ENCODE assay signal across 11 cellular contexts in the genomic region with DNA sequence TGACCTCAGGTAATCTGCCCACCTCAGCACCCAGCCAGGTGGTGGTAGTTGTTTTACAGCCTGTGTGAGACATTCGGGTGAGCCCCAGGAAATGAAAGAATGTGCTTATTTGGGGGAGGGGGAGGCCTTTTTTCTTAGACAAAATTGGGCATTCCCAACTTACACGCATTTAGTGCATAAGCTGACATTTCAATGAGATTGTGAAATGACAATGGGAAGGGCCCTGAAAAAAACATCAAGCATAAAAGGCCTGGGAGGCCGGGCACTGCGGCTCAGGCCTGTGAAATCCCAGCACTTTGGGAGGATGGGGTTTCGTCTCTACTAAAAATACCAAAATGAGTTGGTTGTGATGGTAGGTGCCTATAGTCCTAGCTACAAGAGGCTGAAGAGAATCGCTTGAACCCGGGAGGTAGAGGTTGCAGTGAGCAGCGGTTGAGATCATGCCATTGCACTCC. TPM values are rescaled to one million over a fixed set of nuclear protein-coding genes. Genes with fewer than 3 reads are reported as not detected.
DNase-seq lines count a peak whose midpoint lies in the region; ATAC-seq lines count a peak whose summit lies in the region.
"Had no signal": no experiment of that assay in that cellular context is flagged by ENCODE, and none has a peak within 500 bp of the region (broad histone marks: within the 10 kb centered on the region; RNA-seq: fewer than 3 reads in every experiment).

No MANE protein-coding gene starts in this region.

- no peaks in the 10 kb centered on the region for H3K9me3 Mint-ChIP-seq in activated naive CD4-positive, alpha-beta T cell treated with anti-CD3 and anti-CD28 coated beads for 36 hours
- H3K9me3 Mint-ChIP-seq in stimulated activated effector memory CD8-positive, alpha-beta T cell treated with anti-CD3 and anti-CD28 coated beads, Interleukin-12 subunit alpha, Interleukin-12 subunit beta, amount 100 ng/mL, for 72 hours, result no peaks in the 10 kb centered on the region

- H3K27ac Mint-ChIP-seq in activated naive CD4-positive, alpha-beta T cell treated with anti-CD3 and anti-CD28 coated beads for 36 hours, result peak overlapping the region; percentile 98
- H3K27ac Mint-ChIP-seq in stimulated activated effector memory CD8-positive, alpha-beta T cell treated with anti-CD3 and anti-CD28 coated beads, Interleukin-12 subunit alpha, Interleukin-12 subunit beta, amount 100 ng/mL, for 72 hours, result peak overlapping the region; percentile 99

- no peak for ATAC-seq in stimulated activated effector memory CD8-positive, alpha-beta T cell treated with anti-CD3 and anti-CD28 coated beads, Interleukin-12 subunit alpha, Interleukin-12 subunit beta, amount 100 ng/mL, for 72 hours
- ATAC-seq in GM21576 (IDR thresholded peaks at IDR 0.05; ENCODE audit: unreplicated experiment), result no peak
- ATAC-seq: left cardiac atrium had no signal

- no peak for DNase-seq in activated naive CD4-positive, alpha-beta T cell treated with anti-CD3 and anti-CD28 coated beads for 36 hours
- DNase-seq in activated naive CD4-positive, alpha-beta T cell treated with Interleukin-2 at 50 U/mL for 16 hours, result no peak
- DNase-seq in UCSD-AML1 (lab: John Stamatoyannopoulos, UW; ENCODE audit: unreplicated experiment) (peak; percentile 27), Ammon's horn (ENCODE audit: low spot score) (no peak)
- DNase-seq in stimulated activated effector memory CD8-positive, alpha-beta T cell treated with anti-CD3 and anti-CD28 coated beads, Interleukin-12 subunit alpha, Interleukin-12 subunit beta, amount 100 ng/mL, for 72 hours (ENCODE audit: low spot score in 2 of 2), result no peak
- DNase-seq: dorsolateral prefrontal cortex, left cardiac atrium, WERI-Rb-1 had no signal

- no peak overlapping the region for H3K4me3 Mint-ChIP-seq in activated naive CD4-positive, alpha-beta T cell treated with anti-CD3 and anti-CD28 coated beads for 36 hours
- no peak overlapping the region for H3K4me3 Mint-ChIP-seq in stimulated activated effector memory CD8-positive, alpha-beta T cell treated with anti-CD3 and anti-CD28 coated beads, Interleukin-12 subunit alpha, Interleukin-12 subunit beta, amount 100 ng/mL, for 72 hours

- intact Hi-C loops in activated naive CD4-positive, alpha-beta T cell treated with anti-CD3 and anti-CD28 coated beads for 36 hours (cut with micrococcal nuclease), result no loop called here

- no peaks in the 10 kb centered on the region for H3K27me3 Mint-ChIP-seq in activated naive CD4-positive, alpha-beta T cell treated with anti-CD3 and anti-CD28 coated beads for 36 hours (ENCODE audit: low read depth)

- H3K36me3 Mint-ChIP-seq in activated naive CD4-positive, alpha-beta T cell treated with anti-CD3 and anti-CD28 coated beads for 36 hours (ENCODE audit: low read depth), result peaks cover 51% of the 10 kb centered on the region
- peaks cover 100% of the 10 kb centered on the region for H3K36me3 Mint-ChIP-seq in stimulated activated effector memory CD8-positive, alpha-beta T cell treated with anti-CD3 and anti-CD28 coated beads, Interleukin-12 subunit alpha, Interleukin-12 subunit beta, amount 100 ng/mL, for 72 hours

- CTCF ChIA-PET in activated naive CD4-positive, alpha-beta T cell treated with anti-CD3 and anti-CD28 coated beads for 36 hours (lab: Charles Lee), result no interaction called here

- H3K4me1 Mint-ChIP-seq in activated naive CD4-positive, alpha-beta T cell treated with anti-CD3 and anti-CD28 coated beads for 36 hours (ENCODE audit: low read depth), result peaks cover 22% of the 10 kb centered on the region
- H3K4me1 Mint-ChIP-seq in stimulated activated effector memory CD8-positive, alpha-beta T cell treated with anti-CD3 and anti-CD28 coated beads, Interleukin-12 subunit alpha, Interleukin-12 subunit beta, amount 100 ng/mL, for 72 hours, result peaks cover 50% of the 10 kb centered on the region

RNA-seq across cellular contexts. Expression of gene GAS5, which starts 5.0 kb away (rescaled TPM):
- total RNA-seq in activated naive CD4-positive, alpha-beta T cell treated with anti-CD3 and anti-CD28 coated beads for 36 hours, result 1,000 to 10,000 TPM; 1,367 to 1,374 TPM

RNA-seq across cellular contexts. Expression of gene ZBTB37, which starts 5.4 kb away (rescaled TPM):
- total RNA-seq in activated naive CD4-positive, alpha-beta T cell treated with anti-CD3 and anti-CD28 coated beads for 36 hours, result 1 to 10 TPM; 8.1 to 9.0 TPM

RNA-seq across cellular contexts. Expression of gene CENPL, which starts 38.1 kb away (rescaled TPM):
- 10 to 100 TPM; 31.1 to 31.9 TPM for total RNA-seq in activated naive CD4-positive, alpha-beta T cell treated with anti-CD3 and anti-CD28 coated beads for 36 hours

RNA-seq across cellular contexts. Expression of gene DARS2, which starts 38.3 kb away (rescaled TPM):
- total RNA-seq in activated naive CD4-positive, alpha-beta T cell treated with anti-CD3 and anti-CD28 coated beads for 36 hours, result 10 to 100 TPM; 42.7 to 44.1 TPM

RNA-seq across cellular contexts. Expression of gene SERPINC1, which starts 54.3 kb away (rescaled TPM):
- not detected for total RNA-seq in activated naive CD4-positive, alpha-beta T cell treated with anti-CD3 and anti-CD28 coated beads for 36 hours
- total RNA-seq: skeletal muscle tissue, tibial nerve had no signal
